8 cellular contexts compared by ENCODE assay signal in genomic region chr12:46664771-46665287, GRCh38.
DNase-seq lines count a peak whose midpoint lies in the region; ATAC-seq, FAIRE-seq and TF ChIP-seq lines count a peak whose summit lies in the region.

No MANE protein-coding gene starts in this region.

- POLR2A ChIA-PET in activated CD4-positive, alpha-beta T cell treated with anti-CD3 and anti-CD28 coated beads, Interleukin-2, amount 10 ng/mL, durations not matched to agents 7 days and 5 days (lab: Charles Lee): interaction anchor here (0.9 kb wide), 1 partner anchor 293 kb away, joined by 3 read pairs; no protein-coding TSS in a partner anchor

- FAIRE-seq in TTC549 (lab: Jason Lieb, UNC): peak; percentile 46

- no peaks in the 10 kb centered on the region for H3K9me3 Mint-ChIP-seq in activated CD4-positive, alpha-beta T cell treated with anti-CD3 and anti-CD28 coated beads, Interleukin-2, amount 10 ng/mL, durations not matched to agents 7 days and 5 days

- TF ChIP-seq CTCF in AG09319 (IDR thresholded peaks at IDR 0.05; ENCODE audit: low read depth, low read length): no peak

- H3K27ac Mint-ChIP-seq in activated CD4-positive, alpha-beta T cell treated with anti-CD3 and anti-CD28 coated beads, Interleukin-2, amount 10 ng/mL, durations not matched to agents 7 days and 5 days: no peak overlapping the region

- H3K4me3 Mint-ChIP-seq in activated CD4-positive, alpha-beta T cell treated with anti-CD3 and anti-CD28 coated beads, Interleukin-2, amount 10 ng/mL, durations not matched to agents 7 days and 5 days: no peak overlapping the region

- CTCF ChIA-PET in activated CD4-positive, alpha-beta T cell treated with anti-CD3 and anti-CD28 coated beads, Interleukin-2, amount 10 ng/mL, durations not matched to agents 7 days and 5 days (lab: Charles Lee): interaction anchor here (1.3 kb wide), 1 partner anchor 12 kb away, joined by 3 read pairs; no protein-coding TSS in a partner anchor

- DNase-seq in AG09319 (ENCODE audit: extremely low read depth, low read depth) (peak; percentile 67), HT-29 (ENCODE audit: low spot score) (peak; percentile 57), left kidney (ENCODE audit: low read depth, low spot score) (peak; percentile 70), caudate nucleus (lab: John Stamatoyannopoulos, UW) (no peak)
- DNase-seq in activated effector memory CD4-positive, alpha-beta T cell treated with Interleukin-2 at 50 U/mL for 16 hours: no peak
- no peak for DNase-seq in activated CD4-positive, alpha-beta T cell treated with anti-CD3 and anti-CD28 coated beads, Interleukin-2, amount 10 ng/mL, durations not matched to agents 7 days and 5 days

- ATAC-seq in GM18907 (IDR thresholded peaks at IDR 0.05; ENCODE audit: unreplicated experiment): peak; percentile 63

- H3K27ac ChIP-seq in caudate nucleus (ENCODE audit: low read depth, low read length): no peak overlapping the region

- peaks cover 6% of the 10 kb centered on the region for H3K36me3 Mint-ChIP-seq in activated CD4-positive, alpha-beta T cell treated with anti-CD3 and anti-CD28 coated beads, Interleukin-2, amount 10 ng/mL, durations not matched to agents 7 days and 5 days (ENCODE audit: low read depth)

- peaks cover 26% of the 10 kb centered on the region for H3K4me1 Mint-ChIP-seq in activated CD4-positive, alpha-beta T cell treated with anti-CD3 and anti-CD28 coated beads, Interleukin-2, amount 10 ng/mL, durations not matched to agents 7 days and 5 days

- no peaks in the 10 kb centered on the region for H3K27me3 Mint-ChIP-seq in activated CD4-positive, alpha-beta T cell treated with anti-CD3 and anti-CD28 coated beads, Interleukin-2, amount 10 ng/mL, durations not matched to agents 7 days and 5 days

Comparison
In these comparisons a context has a peak if more than half of its experiments do, and no peak if none do; other contexts are left out.
1. DNase-seq: peak in AG09319 (single experiment), HT-29 (single experiment) and left kidney (single experiment); none in activated effector memory CD4-positive, alpha-beta T cell treated with Interleukin-2 at 50 U/mL for 16 hours (single experiment), caudate nucleus (0 of 61) and activated CD4-positive, alpha-beta T cell treated with anti-CD3 and anti-CD28 coated beads, Interleukin-2, amount 10 ng/mL, durations not matched to agents 7 days and 5 days (single experiment).